Comparison of ENCODE assay signal across 20 cellular contexts in the genomic region with DNA sequence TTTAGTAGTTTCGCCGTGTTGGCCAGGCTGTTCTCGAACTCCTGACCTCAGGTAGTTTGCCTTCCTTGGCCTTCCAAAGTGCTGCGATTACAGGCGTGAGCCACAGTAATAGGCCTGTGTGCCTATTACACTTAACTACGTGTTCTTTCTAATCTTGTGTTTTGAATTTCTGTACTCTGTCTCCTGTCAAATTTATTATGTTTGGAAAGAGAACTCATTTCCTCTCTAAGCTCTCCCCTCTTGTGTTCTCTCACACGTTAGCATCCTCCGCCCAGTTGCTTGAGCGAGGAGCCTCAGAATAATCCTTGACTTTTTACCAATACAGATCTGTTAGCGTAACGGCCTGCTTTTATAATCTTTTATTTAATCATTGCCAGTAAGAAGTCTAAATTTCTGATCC. TPM values are rescaled to one million over a fixed set of nuclear protein-coding genes. Genes with fewer than 3 reads are reported as not detected.
DNase-seq lines count a peak whose midpoint lies in the region; ATAC-seq, FAIRE-seq and TF ChIP-seq lines count a peak whose summit lies in the region.
"Had no signal": no experiment of that assay in that cellular context is flagged by ENCODE, and none has a peak within 500 bp of the region (broad histone marks: within the 10 kb centered on the region; RNA-seq: fewer than 3 reads in every experiment).

No MANE protein-coding gene starts in this region.

- peak overlapping the region; percentile 28 for H3K4me3 Mint-ChIP-seq in T-helper 2 cell treated with Interferon-gamma antibody and Interleukin-4, amounts not matched to agents 5 μg/mL and 100 μg/mL, for 36 hours
- no peak overlapping the region for H3K4me3 Mint-ChIP-seq in Calu3 (ENCODE audit: low read depth, unreplicated experiment)
- H3K4me3 Mint-ChIP-seq in nephron progenitor cell = no peak overlapping the region

- FAIRE-seq in GM12878 (lab: Jason Lieb, UNC) = no peak
- FAIRE-seq: pancreas had no signal

- no peak for TF ChIP-seq RAD21 in GM12878 (IDR thresholded peaks at IDR 0.05; ENCODE audit: insufficient read depth, low read depth, low read length)

- RAD21 ChIA-PET in GM12878 (lab: Charles Lee; ENCODE audit: unreplicated experiment) = interaction anchor here (1.7 kb wide), 1 partner anchor 188 kb away, joined by 6 read pairs; no protein-coding TSS in a partner anchor

- H3K27me3 Mint-ChIP-seq in T-helper 2 cell treated with Interferon-gamma antibody and Interleukin-4, amounts not matched to agents 5 μg/mL and 100 μg/mL, for 36 hours (ENCODE audit: low read depth) = no peaks in the 10 kb centered on the region
- no peaks in the 10 kb centered on the region for H3K27me3 Mint-ChIP-seq in Calu3 (ENCODE audit: unreplicated experiment)
- peaks cover 3% of the 10 kb centered on the region for H3K27me3 Mint-ChIP-seq in nephron progenitor cell (ENCODE audit: low read depth, poor library complexity)

- intact Hi-C loops in Calu3 (cut with micrococcal nuclease; ENCODE audit: unreplicated experiment) = loop anchor here (10.0 kb wide), 1 partner anchor 640 kb away; no protein-coding TSS in a partner anchor
- intact Hi-C loops in GM12878 (cut with micrococcal nuclease; ENCODE audit: unreplicated experiment) = loop anchor here (10.0 kb wide), 1 partner anchor 490 kb away; no protein-coding TSS in a partner anchor

- no peak for DNase-seq in T-helper 2 cell treated with Interferon-gamma antibody and Interleukin-4, amounts not matched to agents 5 μg/mL and 100 μg/mL, for 36 hours (ENCODE audit: low spot score)
- DNase-seq in T-helper 2 cell = no peak
- no peak for DNase-seq in Calu3
- no peak for DNase-seq in GM12878 (ENCODE audit: low read depth, low spot score)
- DNase-seq in nephron progenitor cell = no peak
- DNase-seq in NCI-H2227 (lab: John Stamatoyannopoulos, UW; ENCODE audit: unreplicated experiment) = no peak
- DNase-seq: activated CD4-positive, alpha-beta T cell treated with anti-CD3 and anti-CD28 coated beads, Interleukin-2, amount 50 U/mL, for 48 hours; glutamatergic neuron; HCEC 1CT; NCI-H1417; NCI-H524 treated with DMSO at 0.1 percent for 48 hours; pancreas; stimulated activated naive CD4-positive, alpha-beta T cell treated with Interleukin-2 at 50 U/mL for 16 hours; upper lobe of left lung had no signal

- no peaks in the 10 kb centered on the region for H3K9me3 ChIP-seq in GM12878 (replicated peaks; ENCODE audit: control insufficient read depth, insufficient read depth, low read length)
- H3K9me3 ChIP-seq in gastroesophageal sphincter = no peaks in the 10 kb centered on the region
- H3K9me3 ChIP-seq: BLaER1 treated with 17β-estradiol and CSF1 and Interleukin-3, amounts not matched to agents 10 nM and 100 nM; pancreas; upper lobe of left lung had no signal

- H2AFZ ChIP-seq in GM12878 (ENCODE audit: control insufficient read depth, low read depth, low read length) = no peak overlapping the region

- H4K20me1 ChIP-seq in GM12878 (ENCODE audit: control insufficient read depth, insufficient read depth) = no peaks in the 10 kb centered on the region

- no peaks in the 10 kb centered on the region for H3K9me3 Mint-ChIP-seq in T-helper 2 cell treated with Interferon-gamma antibody and Interleukin-4, amounts not matched to agents 5 μg/mL and 100 μg/mL, for 36 hours
- H3K9me3 Mint-ChIP-seq in Calu3 (ENCODE audit: low read depth, unreplicated experiment) = no peaks in the 10 kb centered on the region
- H3K9me3 Mint-ChIP-seq in nephron progenitor cell = peaks cover 11% of the 10 kb centered on the region

- 0 out of 2 replicates have a peak overlapping the region, but pooled peaks have one; percentile 2 for H3K9ac ChIP-seq in GM12878 (ENCODE audit: control insufficient read depth, insufficient read depth, low read length)

- 93% methylated on average over 11 of the region's 11 CpGs for WGBS in GM12878 (ENCODE audit: insufficient coverage, insufficient replicate concordance, low lambda C conversion rate, missing lambda C conversion rate)
- WGBS in gastroesophageal sphincter (ENCODE audit: low coverage in 1 of 2), 2 donors = 52 to 75% methylated on average over 8 to 11 of the region's 11 CpGs

- H3K4me1 Mint-ChIP-seq in T-helper 2 cell treated with Interferon-gamma antibody and Interleukin-4, amounts not matched to agents 5 μg/mL and 100 μg/mL, for 36 hours (ENCODE audit: low read depth) = peaks cover 61% of the 10 kb centered on the region
- H3K4me1 Mint-ChIP-seq in Calu3 (ENCODE audit: low read depth, unreplicated experiment) (peaks cover 23% of the 10 kb centered on the region), nephron progenitor cell (peaks cover 19% of the 10 kb centered on the region)

- CTCF ChIA-PET in Calu3 (lab: Charles Lee) (interaction anchor here (0.7 kb wide), 1 partner anchor 23 kb away, joined by 3 read pairs; no protein-coding TSS in a partner anchor), GM12878 (lab: Yijun Ruan, JAX) (interaction anchor here (0.6 to 1.9 kb wide), 4 partner anchors 10 to 606 kb away, joined by 3 to 4 read pairs (median 3); no protein-coding TSS in a partner anchor)

- H3K36me3 Mint-ChIP-seq in T-helper 2 cell treated with Interferon-gamma antibody and Interleukin-4, amounts not matched to agents 5 μg/mL and 100 μg/mL, for 36 hours (ENCODE audit: low read depth) = peaks cover 65% of the 10 kb centered on the region
- H3K36me3 Mint-ChIP-seq in Calu3 (ENCODE audit: insufficient read depth, unreplicated experiment) (peaks cover 33% of the 10 kb centered on the region), nephron progenitor cell (ENCODE audit: low read depth) (peaks cover 39% of the 10 kb centered on the region)

- in situ Hi-C loops in GM12878 (cut with MboI) = loop anchor here (5.0 kb wide), 1 partner anchor 648 kb away; no protein-coding TSS in a partner anchor

- H3K36me3 ChIP-seq in GM12878 (ENCODE audit: control insufficient read depth in 2 of 2, insufficient read depth in 2 of 2, low read length in 1 of 2) (peaks cover 5 to 22% of the 10 kb centered on the region in 2 experiments), gastroesophageal sphincter (peaks cover 0 to 63% of the 10 kb centered on the region in 2 donors)

- H3K27ac ChIP-seq in GM12878 (ENCODE audit: control insufficient read depth, insufficient read depth) = no peak overlapping the region; the same call in 1 of the 2 replicates
- H3K27ac ChIP-seq in gastroesophageal sphincter = no peak overlapping the region
- H3K27ac ChIP-seq: BLaER1 treated with 17β-estradiol and CSF1 and Interleukin-3, amounts not matched to agents 10 nM and 100 nM; pancreas; upper lobe of left lung had no signal

- POLR2A ChIA-PET in GM12878 (lab: Charles Lee) = no interaction called here

- H3K4me3 ChIP-seq in GM12878 (peak overlapping the region; percentile 42; the same call in 1 of the 2 replicates), gastroesophageal sphincter (no peak overlapping the region)
- H3K4me3 ChIP-seq: BLaER1 treated with 17β-estradiol and CSF1 and Interleukin-3, amounts not matched to agents 10 nM and 100 nM; pancreas; upper lobe of left lung had no signal

- no peak for TF ChIP-seq POLR2A in GM12878 (IDR thresholded peaks at IDR 0.05; ENCODE audit: low read depth, low read length)
- TF ChIP-seq POLR2A in gastroesophageal sphincter (IDR thresholded peaks at IDR 0.05) = no peak

- BruUV-seq in Calu3 (replicated peaks; lab: Mats Ljungman, UMichigan) (no TSS peak), GM12878 (replicated peaks; lab: Mats Ljungman, UMichigan) (no TSS peak)

- TF ChIP-seq CTCF in Calu3 (IDR thresholded peaks at IDR 0.05; ENCODE audit: unreplicated experiment) = no peak
- TF ChIP-seq CTCF in GM12878 (IDR thresholded peaks at IDR 0.05 in 2 of 3, conservative IDR thresholded peaks at IDR 0.05 in 1 of 3; ENCODE audit: control insufficient read depth in 2 of 3, extremely low read depth in 1 of 3, insufficient read depth in 1 of 3, low read depth in 3 of 3, low read length in 3 of 3) = no peak
- no peak for TF ChIP-seq CTCF in nephron progenitor cell (IDR thresholded peaks at IDR 0.05)
- TF ChIP-seq CTCF in gastroesophageal sphincter (IDR thresholded peaks at IDR 0.05) = no peak

- no peaks in the 10 kb centered on the region for H3K27me3 ChIP-seq in GM12878 (replicated peaks in 1 of 2; ENCODE audit: control insufficient read depth in 2 of 2, insufficient read depth in 2 of 2, low read length in 1 of 2)
- no peaks in the 10 kb centered on the region for H3K27me3 ChIP-seq in gastroesophageal sphincter
- H3K27me3 ChIP-seq: BLaER1 treated with 17β-estradiol and CSF1 and Interleukin-3, amounts not matched to agents 10 nM and 100 nM; pancreas; upper lobe of left lung had no signal

- H3K4me2 ChIP-seq in GM12878 (ENCODE audit: control insufficient read depth, insufficient read depth) = peak overlapping the region; percentile 61

- peaks cover 59% of the 10 kb centered on the region for H3K79me2 ChIP-seq in GM12878 (ENCODE audit: control insufficient read depth, insufficient read depth, low read length)

- H3K27ac Mint-ChIP-seq in T-helper 2 cell treated with Interferon-gamma antibody and Interleukin-4, amounts not matched to agents 5 μg/mL and 100 μg/mL, for 36 hours = peak overlapping the region; percentile 3
- H3K27ac Mint-ChIP-seq in Calu3 (ENCODE audit: unreplicated experiment) = peak overlapping the region; percentile 34
- peak overlapping the region; percentile 5 for H3K27ac Mint-ChIP-seq in nephron progenitor cell

- TF ChIP-seq EP300 in GM12878 (IDR thresholded peaks at IDR 0.05; ENCODE audit: borderline replicate concordance in 1 of 2, control insufficient read depth in 1 of 2, low read depth in 2 of 2, low read length in 2 of 2) = no peak
- no peak for TF ChIP-seq EP300 in gastroesophageal sphincter (IDR thresholded peaks at IDR 0.05)

- H3K4me1 ChIP-seq in GM12878 (ENCODE audit: control insufficient read depth, insufficient read depth, low read length) = peaks cover 9% of the 10 kb centered on the region; the same call in 1 of the 2 replicates
- peaks cover 4 to 44% (median 19%) of the 10 kb centered on the region in 3 donors for H3K4me1 ChIP-seq in gastroesophageal sphincter

- ATAC-seq in GM12878 (no peak), gastroesophageal sphincter (no peak), HG03159 (IDR thresholded peaks at IDR 0.05; ENCODE audit: unreplicated experiment) (no peak)
- ATAC-seq: pancreas had no signal

- SMC1A ChIA-PET in GM12878 (lab: Charles Lee; ENCODE audit: uncharacterized antibody, unreplicated experiment) = interaction anchor here (0.5 to 1.2 kb wide), 3 partner anchors 13 to 122 kb away, joined by 3 to 5 read pairs (median 3); no protein-coding TSS in a partner anchor

RNA-seq across cellular contexts. Expression of a gene that starts 3.7 kb away (rescaled TPM):
- total RNA-seq in Calu3 (2022) = 45.0 and 47.6 TPM in 2 replicates
- total RNA-seq in GM12878 (2013; cell fraction: nucleolus; rRNA removed) = 122 and 131 TPM in 2 replicates
- 16.9 and 20.1 TPM in 2 replicates for total RNA-seq in GM12878 (2014; rRNA removed)
- total RNA-seq in GM12878 (2014; rRNA removed; fragmentation: Illumina TruSeq; extraction: Trizol) = 16.3 and 17.3 TPM in 2 replicates
- total RNA-seq in GM12878 (2021) = 25.1 and 26.6 TPM in 2 replicates
- polyA plus RNA-seq in GM12878 (2011; ENCODE audit: low read depth) = 7.6 TPM
- polyA plus RNA-seq in GM12878 (2011; rRNA removed) = 18.0 and 21.0 TPM in 2 replicates
- polyA plus RNA-seq in GM12878 (2011; cell fraction: cytosol; rRNA removed) = 11.5 and 13.3 TPM in 2 replicates
- 67.9 and 71.7 TPM in 2 replicates for polyA plus RNA-seq in GM12878 (2011; cell fraction: nucleus; rRNA removed)
- 9.9 and 10.7 TPM in 2 replicates for polyA plus RNA-seq in GM12878 (2012)
- 13.3 and 13.5 TPM in 2 replicates for polyA plus RNA-seq in GM12878 (2014; fragmentation: Illumina TruSeq; extraction: Trizol)
- polyA plus RNA-seq in GM12878 (2014; fragmentation: Nextera tagmentation; extraction: Ambion mirVana) = 1 to 10 TPM; 5.2 to 7.8 TPM
- polyA plus RNA-seq in GM12878 (2014; rRNA removed) = 20.6 and 27.5 TPM in 2 replicates
- 10 to 100 TPM; 13.8 to 14.9 TPM for polyA plus RNA-seq in GM12878 (2016; fragmentation: Nextera tagmentation; extraction: Ambion mirVana)
- 19.6 and 28.7 TPM in 2 replicates for polyA minus RNA-seq in GM12878 (2011; rRNA and poly(A)+ RNA removed)
- polyA minus RNA-seq in GM12878 (2011; cell fraction: cytosol; rRNA and poly(A)+ RNA removed) = 7.0 and 7.4 TPM in 2 replicates
- 31.8 and 58.4 TPM in 2 replicates for polyA minus RNA-seq in GM12878 (2011; cell fraction: nucleus; rRNA and poly(A)+ RNA removed)
- total RNA-seq in gastroesophageal sphincter = 10 to 100 TPM; 24.0 to 46.1 (median 33.8) TPM

RNA-seq across cellular contexts. Expression of a gene that starts 52.5 kb away (rescaled TPM):
- total RNA-seq in Calu3 (2022) (not detected in 2 replicates), GM12878 (2014; rRNA removed) (not detected in 2 replicates), GM12878 (2014; rRNA removed; fragmentation: Illumina TruSeq; extraction: Trizol) (not detected in 2 replicates), GM12878 (2021) (0.69 TPM in 1 of 2 replicates, not detected in the other), gastroesophageal sphincter (1 to 10 TPM in 1 of 4 donors, not detected in 3; 1.5 TPM)
- total RNA-seq in GM12878 (2013; cell fraction: nucleolus; rRNA removed) = 0.08 and 0.10 TPM in 2 replicates
- polyA plus RNA-seq in GM12878 (2011; ENCODE audit: low read depth) = 0.09 TPM
- polyA plus RNA-seq in GM12878 (2011; rRNA removed) (not detected in 2 replicates), GM12878 (2014; fragmentation: Illumina TruSeq; extraction: Trizol) (0.06 TPM in 1 of 2 replicates, not detected in the other), GM12878 (2014; fragmentation: Nextera tagmentation; extraction: Ambion mirVana) (under 1 TPM in 1 of 2 experiments, not detected in 1; 0.47 TPM), GM12878 (2014; rRNA removed) (not detected in 2 replicates), GM12878 (2016; fragmentation: Nextera tagmentation; extraction: Ambion mirVana) (not detected)
- polyA plus RNA-seq in GM12878 (2011; cell fraction: cytosol; rRNA removed) = 0.01 TPM in 1 of 2 replicates, not detected in the other
- not detected in 2 replicates for polyA plus RNA-seq in GM12878 (2011; cell fraction: nucleus; rRNA removed)
- polyA plus RNA-seq in GM12878 (2012) = 0.04 and 0.48 TPM in 2 replicates
- not detected in 2 replicates for polyA minus RNA-seq in GM12878 (2011; rRNA and poly(A)+ RNA removed)
- polyA minus RNA-seq in GM12878 (2011; cell fraction: cytosol; rRNA and poly(A)+ RNA removed) = not detected in 2 replicates
- polyA minus RNA-seq in GM12878 (2011; cell fraction: nucleus; rRNA and poly(A)+ RNA removed) = not detected in 2 replicates
- total RNA-seq: A172, liver, pancreas had no signal
- polyA plus RNA-seq: esophagus, liver, pancreas had no signal
